9 cellular contexts compared by ENCODE assay signal in genomic region chr7:92179393-92179924, GRCh38. TPM values are rescaled to one million over a fixed set of nuclear protein-coding genes. Genes with fewer than 3 reads are reported as not detected.
DNase-seq lines count a peak whose midpoint lies in the region; ATAC-seq, FAIRE-seq and TF ChIP-seq lines count a peak whose summit lies in the region.
"Had no signal": no experiment of that assay in that cellular context is flagged by ENCODE, and none has a peak within 500 bp of the region (broad histone marks: within the 10 kb centered on the region; RNA-seq: fewer than 3 reads in every experiment).

No MANE protein-coding gene starts in this region.

- DNase-seq in MM.1S = no peak
- DNase-seq in H1 (ENCODE audit: low read depth in 1 of 2, low spot score in 2 of 2) = no peak
- peak; percentile 40 for DNase-seq in midbrain (lab: John Stamatoyannopoulos, UW)
- no peak for DNase-seq in activated effector memory CD4-positive, alpha-beta T cell treated with anti-CD3 and anti-CD28 coated beads, Interleukin-2, amount 50 U/mL, for 16 hours
- DNase-seq in COLO829 (ENCODE audit: low spot score) = no peak

- H3K4me2 ChIP-seq in MM.1S (ENCODE audit: low read depth, low read length) (peak overlapping the region; percentile 88), H1 (ENCODE audit: insufficient read depth in 1 of 2, low read depth in 2 of 2, low read length in 2 of 2) (peak overlapping the region; percentile 69 to 75)

- no peak overlapping the region for H2BK5ac ChIP-seq in H1 (ENCODE audit: low read depth, low read length)

- H3K4ac ChIP-seq in H1 (replicated peaks; ENCODE audit: insufficient read length, low read depth, low read length) = no peak overlapping the region

- H3K27me3 ChIP-seq in MM.1S (replicated peaks; ENCODE audit: insufficient read depth, low read length) = no peaks in the 10 kb centered on the region
- H3K27me3 ChIP-seq in H1 (replicated peaks in 1 of 4; ENCODE audit: control insufficient read depth in 3 of 4, extremely low read depth in 1 of 4, insufficient read depth in 3 of 4, low read length in 3 of 4) = peaks cover 1 to 4% (median 3%) of the 10 kb centered on the region in 4 experiments; a peak in 4 of 7 replicates

- H2BK20ac ChIP-seq in H1 (ENCODE audit: low read length) = no peak overlapping the region

- TF ChIP-seq CTCF in MM.1S (IDR thresholded peaks at IDR 0.05; ENCODE audit: low read length) = no peak
- TF ChIP-seq CTCF in H1 (IDR thresholded peaks at IDR 0.05; ENCODE audit: control extremely low read depth in 1 of 3, insufficient read depth in 1 of 3, low read depth in 1 of 3, low read length in 3 of 3) = no peak

- no peak overlapping the region for H2BK12ac ChIP-seq in H1 (ENCODE audit: low read depth, low read length)

- H3K23ac ChIP-seq in H1 (ENCODE audit: insufficient read length) = no peak overlapping the region

- H3K9me3 ChIP-seq in MM.1S (replicated peaks; ENCODE audit: insufficient read depth, low read length) (no peaks in the 10 kb centered on the region), H1 (ENCODE audit: insufficient read depth in 2 of 2, low read depth in 1 of 2, low read length in 1 of 2) (no peaks in the 10 kb centered on the region)

- no peak overlapping the region for H3K56ac ChIP-seq in H1 (replicated peaks; ENCODE audit: insufficient read length, low read depth, low read length)

- H2AK5ac ChIP-seq in H1 (ENCODE audit: low read depth, low read length) = no peak overlapping the region

- H4K20me1 ChIP-seq in MM.1S (ENCODE audit: insufficient read depth, low read length) (no peaks in the 10 kb centered on the region), H1 (replicated peaks in 1 of 2; ENCODE audit: control insufficient read depth in 1 of 2, insufficient read depth in 2 of 2, low read length in 2 of 2) (no peaks in the 10 kb centered on the region)

- H4K5ac ChIP-seq in H1 (ENCODE audit: insufficient read length, low read depth, low read length) = no peak overlapping the region

- no peaks in the 10 kb centered on the region for H3K9me2 ChIP-seq in MM.1S (replicated peaks; ENCODE audit: insufficient read depth, low read length)

- TF ChIP-seq EP300 in H1 (IDR thresholded peaks at IDR 0.05; ENCODE audit: borderline replicate concordance in 1 of 2, low read depth in 2 of 2, low read length in 2 of 2) = no peak

- peak overlapping the region; percentile 83; the same call in 1 of the 2 replicates for H4K8ac ChIP-seq in H1 (ENCODE audit: extremely low read depth, insufficient read depth, low read length)

- no peak for TF ChIP-seq POLR2A in H1 (IDR thresholded peaks at IDR 0.05; ENCODE audit: control extremely low read depth in 1 of 2, low read depth in 2 of 2, low read length in 2 of 2)

- no peak overlapping the region for H2BK120ac ChIP-seq in H1 (replicated peaks; ENCODE audit: low read depth, low read length)

- H2AFZ ChIP-seq in MM.1S (ENCODE audit: low read length) (peak overlapping the region; percentile 83), H1 (ENCODE audit: low read length) (peak overlapping the region; percentile 74)

- peak; percentile 8 for ATAC-seq in GM19043 (IDR thresholded peaks at IDR 0.05; ENCODE audit: low read depth, unreplicated experiment)
- no peak for ATAC-seq in HG02840 (IDR thresholded peaks at IDR 0.05; ENCODE audit: low FRiP score, unreplicated experiment)

- no peaks in the 10 kb centered on the region for H3K23me2 ChIP-seq in H1 (ENCODE audit: low read depth, low read length)

- FAIRE-seq in H1 (lab: Jason Lieb, UNC) = no peak
- FAIRE-seq: TTC549 had no signal

- no peak overlapping the region for H3K27ac ChIP-seq in MM.1S (ENCODE audit: low read length)
- no peak overlapping the region for H3K27ac ChIP-seq in H1 (ENCODE audit: low read depth, low read length)
- H3K27ac ChIP-seq in urinary bladder (ENCODE audit: low read depth) = peak overlapping the region; percentile 30

- no peak for TF ChIP-seq RAD21 in H1 (IDR thresholded peaks at IDR 0.05 in 1 of 2, conservative IDR thresholded peaks at IDR 0.05 in 1 of 2; ENCODE audit: low read depth in 2 of 2, low read length in 2 of 2)

- H3K36me3 ChIP-seq in MM.1S (replicated peaks; ENCODE audit: insufficient read depth, low read length) (no peaks in the 10 kb centered on the region), H1 (ENCODE audit: control insufficient read depth in 2 of 4, insufficient read depth in 4 of 4, low read length in 3 of 4) (no peaks in the 10 kb centered on the region), urinary bladder (ENCODE audit: insufficient read depth) (no peaks in the 10 kb centered on the region)

- H3K18ac ChIP-seq in H1 (ENCODE audit: extremely low read depth, low read length) = peak overlapping the region; percentile 6; the same call in 1 of the 2 replicates

- H3K9ac ChIP-seq in MM.1S (ENCODE audit: low read length) (peak overlapping the region; percentile 46; the same call in 1 of the 2 replicates), H1 (replicated peaks in 1 of 4; ENCODE audit: extremely low read depth in 1 of 4, low read depth in 3 of 4, low read length in 3 of 4) (peak overlapping the region in 1 of 4 experiments; percentile 21; a peak in 1 of 7 replicates)

- no peaks in the 10 kb centered on the region for H3K79me1 ChIP-seq in H1 (ENCODE audit: low read depth, low read length)

- H3K79me2 ChIP-seq in MM.1S (ENCODE audit: low read length) (no peaks in the 10 kb centered on the region), H1 (ENCODE audit: control insufficient read depth in 1 of 2, insufficient read depth in 2 of 2, low read length in 2 of 2) (no peaks in the 10 kb centered on the region)

- POLR2A ChIA-PET in H1 (lab: Charles Lee; ENCODE audit: partially characterized antibody) = interaction anchor here (0.5 to 1.4 kb wide), 6 partner anchors 9 to 268 kb away, joined by 3 to 8 read pairs (median 4); partner anchors contain the start of genes CYP51A1 and GATAD1

- 54% methylated on average over 20 of the region's 20 CpGs; no CpG with 5 or more reads in 1 of the 2 experiments for WGBS in H1 (ENCODE audit: extremely low coverage in 1 of 2, insufficient coverage in 1 of 2, insufficient read length in 1 of 2, insufficient replicate concordance in 2 of 2, low coverage in 1 of 2, low lambda C conversion rate in 2 of 2, missing lambda C conversion rate in 1 of 2), 2 experiments
- WGBS in urinary bladder = 18% methylated on average over 20 of the region's 20 CpGs

- H3F3A ChIP-seq in MM.1S (ENCODE audit: insufficient read depth, low read length) = no peaks in the 10 kb centered on the region

- no peak overlapping the region for H2BK15ac ChIP-seq in H1 (ENCODE audit: low read length)

- CTCF ChIA-PET in H1 (lab: Charles Lee; ENCODE audit: partially characterized antibody) = interaction anchor here (0.6 to 1.3 kb wide), 19 partner anchors 9 to 299 kb away, joined by 3 to 7 read pairs (median 3); partner anchors contain the start of genes ANKIB1, CYP51A1, ERVW-1 and KRIT1

- no peak overlapping the region for H3K14ac ChIP-seq in H1 (ENCODE audit: insufficient read length)

- H3K4me3 ChIP-seq in MM.1S (ENCODE audit: low read length) (peak overlapping the region; percentile 62), H1 (ENCODE audit: extremely low read depth in 1 of 4, insufficient read depth in 2 of 4, low read depth in 3 of 4, low read length in 4 of 4) (peak overlapping the region; percentile 36 to 64 (median 54); a peak in 7 of 8 replicates), urinary bladder (ENCODE audit: low read depth, low read length) (peak overlapping the region; percentile 43)

- no peaks in the 10 kb centered on the region for H3K4me1 ChIP-seq in MM.1S (ENCODE audit: low read length)
- no peaks in the 10 kb centered on the region; a peak in 1 of 7 replicates for H3K4me1 ChIP-seq in H1 (replicated peaks in 1 of 4; ENCODE audit: control insufficient read depth in 3 of 4, insufficient read depth in 4 of 4, low read length in 3 of 4)
- no peaks in the 10 kb centered on the region for H3K4me1 ChIP-seq in urinary bladder (ENCODE audit: insufficient read depth)

- no peak overlapping the region for H4K91ac ChIP-seq in H1 (replicated peaks; ENCODE audit: insufficient read length, low read length)

TF ChIP-seq in H1, 55 proteins besides CTCF, POLR2A, EP300 and RAD21:
- TF ChIP-seq, protein P1, sequence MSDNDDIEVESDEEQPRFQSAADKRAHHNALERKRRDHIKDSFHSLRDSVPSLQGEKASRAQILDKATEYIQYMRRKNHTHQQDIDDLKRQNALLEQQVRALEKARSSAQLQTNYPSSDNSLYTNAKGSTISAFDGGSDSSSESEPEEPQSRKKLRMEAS (IDR thresholded peaks at IDR 0.05) = no peak
- TF ChIP-seq PHF8 (conservative IDR thresholded peaks at IDR 0.05; ENCODE audit: low read depth, low read length) (0 out of 2 replicates have a peak, but pooled peaks have one; percentile 19), SIX5 (IDR thresholded peaks at IDR 0.05; ENCODE audit: low read depth, low read length) (no peak), EZH2 (IDR thresholded peaks at IDR 0.05; ENCODE audit: low read depth, low read length, severe bottlenecking) (peak; percentile 6), TBP (IDR thresholded peaks at IDR 0.05; ENCODE audit: low read depth, low read length) (no peak), TAF7 (optimal IDR thresholded peaks at IDR 0.05; ENCODE audit: borderline replicate concordance, low read depth, low read length) (no peak), KDM4A (IDR thresholded peaks at IDR 0.05; ENCODE audit: low read depth, low read length, severe bottlenecking) (peak; percentile 66)

RNA-seq across cellular contexts. Expression of gene LRRD1, which starts 0.5 kb away (rescaled TPM):
- total RNA-seq in H1 (2021; fragmentation: NEBNext Ultra II Directional; extraction: Animal tissue kit (Norgen Biotek cat#: 25700)) = not detected in 2 replicates
- not detected in 2 replicates for polyA plus RNA-seq in H1 (2011; rRNA removed)
- not detected for polyA plus RNA-seq in H1 (2011; cell fraction: cytosol; rRNA removed)
- not detected for polyA plus RNA-seq in H1 (2011; cell fraction: nucleus; rRNA removed)
- not detected in 4 replicates for polyA plus RNA-seq in H1 (2012, experiment 1 of 2)
- polyA plus RNA-seq in H1 (2012, experiment 2 of 2) = not detected
- polyA plus RNA-seq in H1 (2013, experiment 1 of 2) = 0.04 TPM
- not detected for polyA plus RNA-seq in H1 (2013, experiment 2 of 2)
- not detected in 2 replicates for polyA minus RNA-seq in H1 (2011; rRNA and poly(A)+ RNA removed)
- polyA minus RNA-seq in H1 (2011; cell fraction: cytosol; rRNA and poly(A)+ RNA removed) = not detected
- polyA minus RNA-seq in H1 (2011; cell fraction: nucleus; rRNA and poly(A)+ RNA removed) = not detected
- total RNA-seq in urinary bladder = 1.8 TPM
- not detected for polyA plus RNA-seq in urinary bladder

RNA-seq across cellular contexts. Expression of gene CYP51A1, which starts 45.2 kb away (rescaled TPM):
- 109 and 111 TPM in 2 replicates for total RNA-seq in H1 (2021; fragmentation: NEBNext Ultra II Directional; extraction: Animal tissue kit (Norgen Biotek cat#: 25700))
- polyA plus RNA-seq in H1 (2011; rRNA removed) = 9.8 and 10.1 TPM in 2 replicates
- polyA plus RNA-seq in H1 (2011; cell fraction: cytosol; rRNA removed) = 12.2 TPM
- 6.4 TPM for polyA plus RNA-seq in H1 (2011; cell fraction: nucleus; rRNA removed)
- 34.7 to 70.1 TPM (median 43.7 TPM) in 4 replicates for polyA plus RNA-seq in H1 (2012, experiment 1 of 2)
- 8.5 TPM for polyA plus RNA-seq in H1 (2012, experiment 2 of 2)
- 149 TPM for polyA plus RNA-seq in H1 (2013, experiment 1 of 2)
- 199 TPM for polyA plus RNA-seq in H1 (2013, experiment 2 of 2)
- 16.1 and 20.4 TPM in 2 replicates for polyA minus RNA-seq in H1 (2011; rRNA and poly(A)+ RNA removed)
- 25.0 TPM for polyA minus RNA-seq in H1 (2011; cell fraction: cytosol; rRNA and poly(A)+ RNA removed)
- polyA minus RNA-seq in H1 (2011; cell fraction: nucleus; rRNA and poly(A)+ RNA removed) = 12.9 TPM
- total RNA-seq in urinary bladder = 124 TPM
- polyA plus RNA-seq in urinary bladder = 19.1 TPM
